In the genomic region with DNA sequence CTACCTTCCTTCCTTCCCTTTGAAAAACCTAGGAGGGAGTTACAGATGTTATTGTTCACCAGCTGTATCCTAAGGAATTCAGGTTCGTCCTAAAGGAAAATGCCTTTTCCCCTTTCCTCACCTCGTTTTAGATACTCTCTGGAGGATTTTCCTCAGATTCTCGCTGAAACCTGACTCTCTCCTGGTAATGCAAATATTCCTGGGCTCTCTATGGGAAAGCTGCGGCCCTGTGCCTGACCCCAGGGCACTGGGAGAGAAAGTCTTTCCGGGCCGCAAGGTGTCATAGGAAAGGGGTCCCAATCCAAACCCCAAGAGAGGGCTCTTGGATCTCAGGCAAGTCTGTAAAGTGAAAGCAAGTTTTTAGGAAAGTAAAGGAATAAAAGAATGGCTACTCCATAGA, we compare ENCODE assay signal across 1 cellular context.
TF ChIP-seq lines count a peak whose summit lies in the region.

No MANE protein-coding gene starts in this region.

TF ChIP-seq in SK-N-SH treated with all-trans-retinoic acid at 6 μM for 48 hours, 23 proteins besides CTCF, POLR2A, EP300 and RAD21 (continued from another document):
- TF ChIP-seq, protein P1, sequence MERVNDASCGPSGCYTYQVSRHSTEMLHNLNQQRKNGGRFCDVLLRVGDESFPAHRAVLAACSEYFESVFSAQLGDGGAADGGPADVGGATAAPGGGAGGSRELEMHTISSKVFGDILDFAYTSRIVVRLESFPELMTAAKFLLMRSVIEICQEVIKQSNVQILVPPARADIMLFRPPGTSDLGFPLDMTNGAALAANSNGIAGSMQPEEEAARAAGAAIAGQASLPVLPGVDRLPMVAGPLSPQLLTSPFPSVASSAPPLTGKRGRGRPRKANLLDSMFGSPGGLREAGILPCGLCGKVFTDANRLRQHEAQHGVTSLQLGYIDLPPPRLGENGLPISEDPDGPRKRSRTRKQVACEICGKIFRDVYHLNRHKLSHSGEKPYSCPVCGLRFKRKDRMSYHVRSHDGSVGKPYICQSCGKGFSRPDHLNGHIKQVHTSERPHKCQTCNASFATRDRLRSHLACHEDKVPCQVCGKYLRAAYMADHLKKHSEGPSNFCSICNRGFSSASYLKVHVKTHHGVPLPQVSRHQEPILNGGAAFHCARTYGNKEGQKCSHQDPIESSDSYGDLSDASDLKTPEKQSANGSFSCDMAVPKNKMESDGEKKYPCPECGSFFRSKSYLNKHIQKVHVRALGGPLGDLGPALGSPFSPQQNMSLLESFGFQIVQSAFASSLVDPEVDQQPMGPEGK (CRISPR knock-in tag; IDR thresholded peaks at IDR 0.05; ENCODE audit: borderline replicate concordance), result no peak
- TF ChIP-seq GLIS3 (CRISPR knock-in tag; IDR thresholded peaks at IDR 0.05) (no peak), RARB (CRISPR knock-in tag; IDR thresholded peaks at IDR 0.05) (no peak), CSDC2 (CRISPR knock-in tag; IDR thresholded peaks at IDR 0.05) (no peak), SNAI2 (CRISPR knock-in tag; IDR thresholded peaks at IDR 0.05) (no peak), ZNF8 (CRISPR knock-in tag; IDR thresholded peaks at IDR 0.05) (no peak), TOX (CRISPR knock-in tag; IDR thresholded peaks at IDR 0.05; ENCODE audit: borderline replicate concordance) (no peak), ZFP30 (CRISPR knock-in tag; IDR thresholded peaks at IDR 0.05) (no peak), ESRRG (CRISPR knock-in tag; IDR thresholded peaks at IDR 0.05) (no peak), BACH2 (CRISPR knock-in tag; IDR thresholded peaks at IDR 0.05; ENCODE audit: borderline replicate concordance) (no peak)
- TF ChIP-seq, protein P2, sequence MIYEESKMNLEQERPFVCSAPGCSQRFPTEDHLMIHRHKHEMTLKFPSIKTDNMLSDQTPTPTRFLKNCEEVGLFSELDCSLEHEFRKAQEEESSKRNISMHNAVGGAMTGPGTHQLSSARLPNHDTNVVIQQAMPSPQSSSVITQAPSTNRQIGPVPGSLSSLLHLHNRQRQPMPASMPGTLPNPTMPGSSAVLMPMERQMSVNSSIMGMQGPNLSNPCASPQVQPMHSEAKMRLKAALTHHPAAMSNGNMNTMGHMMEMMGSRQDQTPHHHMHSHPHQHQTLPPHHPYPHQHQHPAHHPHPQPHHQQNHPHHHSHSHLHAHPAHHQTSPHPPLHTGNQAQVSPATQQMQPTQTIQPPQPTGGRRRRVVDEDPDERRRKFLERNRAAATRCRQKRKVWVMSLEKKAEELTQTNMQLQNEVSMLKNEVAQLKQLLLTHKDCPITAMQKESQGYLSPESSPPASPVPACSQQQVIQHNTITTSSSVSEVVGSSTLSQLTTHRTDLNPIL (CRISPR knock-in tag; IDR thresholded peaks at IDR 0.05; ENCODE audit: low read depth), result no peak
